In the genomic region with DNA sequence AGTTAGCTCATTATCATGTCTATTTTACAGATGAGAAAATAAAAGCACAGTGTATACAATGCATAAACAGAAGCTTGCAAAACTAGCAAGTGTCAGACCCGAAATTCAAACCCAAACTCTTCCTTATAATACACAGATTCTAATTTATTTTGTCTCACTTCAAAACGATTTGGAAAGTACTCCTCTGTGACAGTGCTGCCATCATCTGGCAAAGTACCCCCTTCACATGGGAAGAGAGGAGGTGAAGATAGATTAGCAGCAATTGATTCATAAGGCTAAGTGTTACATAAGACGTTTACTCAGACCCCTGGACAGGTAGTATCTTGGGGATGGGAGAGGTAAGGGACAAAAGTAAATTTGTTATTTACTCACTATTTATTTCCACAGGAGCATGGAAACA, we compare ENCODE assay signal across 10 cellular contexts.
A peak's percentile ranks its signal among the peaks of the same experiment; 100 is the strongest.
DNase-seq lines count a peak whose midpoint lies in the region; ATAC-seq, FAIRE-seq and TF ChIP-seq lines count a peak whose summit lies in the region.
"Had no signal": no experiment of that assay in that cellular context is flagged by ENCODE, and none has a peak within 500 bp of the region (broad histone marks: within the 10 kb centered on the region; RNA-seq: fewer than 3 reads in every experiment).

No MANE protein-coding gene starts in this region.

- H2BK120ac ChIP-seq in mesendoderm (ENCODE audit: low read depth, low read length): no peak overlapping the region

- H4K5ac ChIP-seq in mesendoderm (ENCODE audit: low read length): no peak overlapping the region

- H3K27ac Mint-ChIP-seq in activated naive CD4-positive, alpha-beta T cell treated with anti-CD3 and anti-CD28 coated beads for 36 hours: no peak overlapping the region

- H3K4me1 ChIP-seq in K562 (replicated peaks in 1 of 2; ENCODE audit: control insufficient read depth in 2 of 2, insufficient read depth in 2 of 2, low read length in 2 of 2): no peaks in the 10 kb centered on the region
- H3K4me1 ChIP-seq in mesendoderm (ENCODE audit: control insufficient read depth, low read depth, low read length): no peaks in the 10 kb centered on the region
- H3K4me1 ChIP-seq in vagina: no peaks in the 10 kb centered on the region

- intact Hi-C loops in K562 (cut with micrococcal nuclease) (loop anchor here (1.0 to 5.0 kb wide), 3 partner anchors 418 to 703 kb away; no protein-coding TSS in a partner anchor), vagina (cut with DNase I) (no loop called here)
- intact Hi-C loops in activated naive CD4-positive, alpha-beta T cell treated with anti-CD3 and anti-CD28 coated beads for 36 hours (cut with micrococcal nuclease): loop anchor here (10.0 kb wide), 1 partner anchor 585 kb away; no protein-coding TSS in a partner anchor

- no peak overlapping the region for H2BK5ac ChIP-seq in mesendoderm (ENCODE audit: low read length)

- 1% methylated on average over 3 of the region's 3 CpGs for WGBS in K562 (ENCODE audit: insufficient coverage, low coverage, missing lambda C conversion rate)
- no CpG with 5 or more reads among the region's 3 CpGs for WGBS in mesendoderm (ENCODE audit: extremely low coverage, insufficient coverage, low lambda C conversion rate)

- H3K23ac ChIP-seq in mesendoderm (ENCODE audit: low read length): no peak overlapping the region

- CTCF ChIA-PET in K562 (lab: Yijun Ruan, JAX; ENCODE audit: low intra/inter-chr PET ratio): interaction anchor here (1.0 to 1.3 kb wide), 2 partner anchors 419 to 704 kb away, joined by 4 to 5 read pairs; no protein-coding TSS in a partner anchor
- CTCF ChIA-PET in activated naive CD4-positive, alpha-beta T cell treated with anti-CD3 and anti-CD28 coated beads for 36 hours (lab: Charles Lee): interaction anchor here (0.8 to 1.3 kb wide), 2 partner anchors 14 to 418 kb away, joined by 3 read pairs; no protein-coding TSS in a partner anchor

- no peaks in the 10 kb centered on the region for H3K9me3 ChIP-seq in K562 (replicated peaks; ENCODE audit: control insufficient read depth, insufficient read depth, low read depth, low read length)
- no peaks in the 10 kb centered on the region for H3K9me3 ChIP-seq in vagina

- TF ChIP-seq EP300 in K562 (IDR thresholded peaks at IDR 0.05; ENCODE audit: low read length): no peak

- POLR2A ChIA-PET in K562 (lab: Yijun Ruan, JAX): no interaction called here

- no peak overlapping the region for H2BK15ac ChIP-seq in mesendoderm (replicated peaks; ENCODE audit: low read depth)

- H3K4me1 Mint-ChIP-seq in activated naive CD4-positive, alpha-beta T cell treated with anti-CD3 and anti-CD28 coated beads for 36 hours (ENCODE audit: low read depth): no peaks in the 10 kb centered on the region
- H3K4me1 Mint-ChIP-seq: central memory CD8-positive, alpha-beta T cell had no signal

- no peak overlapping the region for H3K27ac ChIP-seq in K562 (ENCODE audit: extremely low read depth, low read depth, low read length)
- no peak overlapping the region for H3K27ac ChIP-seq in mesendoderm (ENCODE audit: low read depth, low read length)
- H3K27ac ChIP-seq in vagina: no peak overlapping the region

- H4K20me1 ChIP-seq in K562 (replicated peaks; ENCODE audit: control insufficient read depth, insufficient read depth, low read length): no peaks in the 10 kb centered on the region

- ATAC-seq in K562: peak; percentile 83

- H3K4ac ChIP-seq in mesendoderm (ENCODE audit: low read depth, low read length): no peak overlapping the region

- H3K4me2 ChIP-seq in K562 (ENCODE audit: insufficient read depth, low read length) (no peak overlapping the region), mesendoderm (ENCODE audit: low read length) (no peak overlapping the region)

- H3K79me2 ChIP-seq in K562 (ENCODE audit: control insufficient read depth, insufficient read depth, low read length) (no peaks in the 10 kb centered on the region), mesendoderm (ENCODE audit: control insufficient read depth, insufficient read depth, low read length) (no peaks in the 10 kb centered on the region)

- no peak overlapping the region for H4K8ac ChIP-seq in mesendoderm (ENCODE audit: low read depth, low read length)

- no TSS peak for BruUV-seq in K562 (replicated peaks; lab: Mats Ljungman, UMichigan)

- H3K36me3 Mint-ChIP-seq in activated naive CD4-positive, alpha-beta T cell treated with anti-CD3 and anti-CD28 coated beads for 36 hours (ENCODE audit: low read depth): peaks cover 1% of the 10 kb centered on the region

- FAIRE-seq in K562 (lab: Jason Lieb, UNC): no peak

- no peaks in the 10 kb centered on the region for H3K79me1 ChIP-seq in mesendoderm (ENCODE audit: low read length)

- no peak overlapping the region for H2AFZ ChIP-seq in K562 (ENCODE audit: low read depth, low read length)

- no peak overlapping the region for H3K56ac ChIP-seq in mesendoderm (ENCODE audit: low read length)

- TF ChIP-seq CTCF in K562 (IDR thresholded peaks at IDR 0.05 in 2 of 3, conservative IDR thresholded peaks at IDR 0.05 in 1 of 3; ENCODE audit: insufficient read depth in 2 of 3, low read depth in 1 of 3, low read length in 3 of 3) (peak; percentile 34 to 60 (median 55); a peak in 4 of 6 replicates), vagina (IDR thresholded peaks at IDR 0.05) (no peak)

- no peaks in the 10 kb centered on the region for H3K27me3 Mint-ChIP-seq in activated naive CD4-positive, alpha-beta T cell treated with anti-CD3 and anti-CD28 coated beads for 36 hours (ENCODE audit: low read depth)
- H3K27me3 Mint-ChIP-seq: central memory CD8-positive, alpha-beta T cell had no signal

- H3K9me3 Mint-ChIP-seq in activated naive CD4-positive, alpha-beta T cell treated with anti-CD3 and anti-CD28 coated beads for 36 hours: peaks cover 25% of the 10 kb centered on the region

- H3K18ac ChIP-seq in mesendoderm (ENCODE audit: low read length): no peak overlapping the region

- H2AK5ac ChIP-seq in mesendoderm (ENCODE audit: low read length): no peak overlapping the region

- no peak overlapping the region for H3K4me3 ChIP-seq in K562
- H3K4me3 ChIP-seq in mesendoderm (ENCODE audit: low read length): no peak overlapping the region
- H3K4me3 ChIP-seq in vagina: no peak overlapping the region

- TF ChIP-seq POLR2A in K562 (conservative IDR thresholded peaks at IDR 0.05) (no peak), vagina (IDR thresholded peaks at IDR 0.05) (no peak)

- DNase-seq in DMS 273 (lab: John Stamatoyannopoulos, UW; ENCODE audit: unreplicated experiment) (peak; percentile 28), DMS 273 treated with DMSO at 0.1 percent for 48 hours (lab: John Stamatoyannopoulos, UW) (no peak), Kasumi-1 (lab: John Stamatoyannopoulos, UW) (peak; percentile 61 to 68), K562 (ENCODE audit: extremely low read depth in 1 of 4, low spot score in 3 of 4) (peak; percentile 14 to 41 (median 26)), mesendoderm (peak; percentile 65), T-helper 1 cell (no peak), vagina (ENCODE audit: extremely low spot score in 2 of 2) (no peak)
- no peak for DNase-seq in activated naive CD4-positive, alpha-beta T cell treated with anti-CD3 and anti-CD28 coated beads for 36 hours
- DNase-seq: 8988T had no signal

- no peak overlapping the region for H3K4me3 Mint-ChIP-seq in activated naive CD4-positive, alpha-beta T cell treated with anti-CD3 and anti-CD28 coated beads for 36 hours
- H3K4me3 Mint-ChIP-seq: central memory CD8-positive, alpha-beta T cell had no signal

- H3K27me3 ChIP-seq in K562 (ENCODE audit: control insufficient read depth in 2 of 2, insufficient read depth in 2 of 2, low read length in 2 of 2): no peaks in the 10 kb centered on the region
- no peaks in the 10 kb centered on the region for H3K27me3 ChIP-seq in mesendoderm (ENCODE audit: insufficient read depth, low read length, poor library complexity)
- H3K27me3 ChIP-seq in vagina: no peaks in the 10 kb centered on the region

- H3K36me3 ChIP-seq in K562 (ENCODE audit: control insufficient read depth, insufficient read depth, low read length): no peaks in the 10 kb centered on the region
- no peaks in the 10 kb centered on the region for H3K36me3 ChIP-seq in mesendoderm (ENCODE audit: control insufficient read depth, insufficient read depth, low read length)
- no peaks in the 10 kb centered on the region for H3K36me3 ChIP-seq in vagina

- H3K9me1 ChIP-seq in K562 (ENCODE audit: control insufficient read depth, insufficient read depth, low read length): no peaks in the 10 kb centered on the region

- in situ Hi-C loops in K562 (cut with MboI): no loop called here

- H3K9ac ChIP-seq in K562 (ENCODE audit: insufficient read depth in 1 of 2, low read depth in 2 of 2, low read length in 2 of 2) (no peak overlapping the region), mesendoderm (ENCODE audit: low read length) (no peak overlapping the region)

- peak; percentile 52 to 76 for TF ChIP-seq RAD21 in K562 (CRISPR knock-in tag; conservative IDR thresholded peaks at IDR 0.05 in 1 of 2, IDR thresholded peaks at IDR 0.05 in 1 of 2)

TF ChIP-seq in K562, 482 proteins besides CTCF, POLR2A, EP300 and RAD21:
- peak; percentile 19 for TF ChIP-seq MEIS2 (IDR thresholded peaks at IDR 0.05; ENCODE audit: partially characterized antibody)
- no peak for TF ChIP-seq PHF20 (IDR thresholded peaks at IDR 0.05; ENCODE audit: partially characterized antibody)
- TF ChIP-seq ZNF830 (CRISPR knock-in tag; IDR thresholded peaks at IDR 0.05): no peak
- peak; percentile 40; the same call in 1 of the 2 replicates for TF ChIP-seq SMC3 (conservative IDR thresholded peaks at IDR 0.05; ENCODE audit: insufficient read depth, low read depth, low read length)
- TF ChIP-seq CXXC5 (CRISPR knock-in tag; IDR thresholded peaks at IDR 0.05): no peak

Comparison
In these comparisons a context has a peak if more than half of its experiments do, and no peak if none do; other contexts are left out.
1. DNase-seq: peak in DMS 273 (single experiment), Kasumi-1 (2 of 2), K562 (4 of 4) and mesendoderm (single experiment); none in DMS 273 treated with DMSO at 0.1 percent for 48 hours (single experiment), activated naive CD4-positive, alpha-beta T cell treated with anti-CD3 and anti-CD28 coated beads for 36 hours (single experiment), T-helper 1 cell (0 of 5) and vagina (0 of 2).
2. CTCF ChIP-seq: peak in K562 (3 of 3); none in vagina (0 of 3).